ENCODE assay signal across 32 cellular contexts in the genomic region with DNA sequence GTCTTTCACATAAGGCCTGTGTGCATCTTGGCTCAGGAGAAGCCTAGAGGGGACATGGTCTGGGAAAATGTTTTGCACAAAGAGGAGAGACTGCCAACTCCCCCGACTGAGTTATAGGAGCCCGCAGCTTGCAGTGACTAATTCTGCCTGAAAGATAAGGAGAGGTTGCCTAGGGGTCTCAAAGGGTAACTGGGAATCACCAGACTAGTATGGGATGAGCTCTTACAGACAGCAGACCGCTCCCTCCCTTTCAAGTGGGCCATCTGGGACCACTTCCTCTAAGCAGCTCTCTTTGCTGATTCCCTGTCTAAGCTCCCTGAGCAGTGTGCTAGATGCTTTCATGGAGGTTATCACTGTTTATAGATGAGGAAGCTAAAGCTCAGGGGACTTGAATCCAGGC.
"Had no signal": no experiment of that assay in that cellular context is flagged by ENCODE, and none has a peak within 500 bp of the region (broad histone marks: within the 10 kb centered on the region; RNA-seq: fewer than 3 reads in every experiment).

No MANE protein-coding gene starts in this region.

- H3K27me3 ChIP-seq: adrenal gland, ascending aorta, brain microvascular endothelial cell, gastroesophageal sphincter, spleen, tibial nerve had no signal

- H3K36me3 ChIP-seq: adrenal gland, ascending aorta, brain microvascular endothelial cell, gastroesophageal sphincter, lower lobe of right lung, spleen, tibial nerve had no signal

- FAIRE-seq: urothelium cell line had no signal

- ATAC-seq: effector memory CD8-positive, alpha-beta T cell; gastroesophageal sphincter; left lobe of liver; lower lobe of right lung; mucosa of descending colon; natural killer cell treated with Interleukin-12 subunit alpha and Interleukin-12 subunit beta and Interleukin-15 and Interleukin-18, amount 100 ng/mL, for 72 hours; right cardiac atrium had no signal

- H3K4me3 ChIP-seq: adrenal gland, ascending aorta, gastroesophageal sphincter, lower lobe of right lung, mucosa of descending colon, spleen, tibial nerve had no signal

- H3K4me1 ChIP-seq: adrenal gland, ascending aorta, gastroesophageal sphincter, lower lobe of right lung, spleen, tibial nerve had no signal

- H3K27ac ChIP-seq: adrenal gland, ascending aorta, brain microvascular endothelial cell, gastroesophageal sphincter, lower lobe of right lung, spleen, tibial nerve had no signal

- DNase-seq: activated CD4-positive, alpha-beta memory T cell treated with anti-CD3 and anti-CD28 coated beads for 36 hours; activated CD4-positive, alpha-beta T cell treated with anti-CD3 and anti-CD28 coated beads, Interleukin-2, amount 10 ng/mL, durations not matched to agents 24 days and 14 days; activated CD4-positive, CD25-positive, alpha-beta regulatory T cell treated with anti-CD3 and anti-CD28 coated beads, Interleukin-2, amount 50 U/mL, for 72 hours; activated CD8-positive, alpha-beta memory T cell treated with anti-CD3 and anti-CD28 coated beads, Interleukin-2, amount 50 U/mL, for 4 hours; activated effector memory CD4-positive, alpha-beta T cell treated with anti-CD3 and anti-CD28 coated beads, Interleukin-2, amount 50 U/mL, for 16 hours; activated naive CD4-positive, alpha-beta T cell treated with anti-CD3 and anti-CD28 coated beads for 36 hours; activated naive CD8-positive, alpha-beta T cell treated with anti-CD3 and anti-CD28 coated beads for 36 hours; activated T-cell treated with anti-CD3 and anti-CD28 coated beads, Interleukin-2, amount 50 U/mL, for 1 hour; adrenal gland; brain microvascular endothelial cell; caudate nucleus; cortex of kidney; effector memory CD8-positive, alpha-beta T cell; erythroblast; head of caudate nucleus; hippocampal formation; immature natural killer cell; kidney glomerular epithelial cell; lower lobe of right lung; mesenchymal stem cell; mucosa of descending colon; posterior cingulate gyrus; right cardiac atrium; spleen; stimulated activated naive CD4-positive, alpha-beta T cell; T1000 had no signal
